In genomic region chr3:59374812-59375211, GRCh38 we compare ENCODE assay signal across 10 cellular contexts.
DNase-seq lines count a peak whose midpoint lies in the region; ATAC-seq lines count a peak whose summit lies in the region.
"Had no signal": no experiment of that assay in that cellular context is flagged by ENCODE, and none has a peak within 500 bp of the region (broad histone marks: within the 10 kb centered on the region; RNA-seq: fewer than 3 reads in every experiment).

No MANE protein-coding gene starts in this region.

- H3K27ac Mint-ChIP-seq in activated naive CD8-positive, alpha-beta T cell treated with anti-CD3 and anti-CD28 coated beads, Interleukin-2, amount 10 ng/mL, durations not matched to agents 7 days and 5 days, result no peak overlapping the region
- H3K27ac Mint-ChIP-seq in activated naive CD8-positive, alpha-beta T cell treated with anti-CD3 and anti-CD28 coated beads for 36 hours, result no peak overlapping the region

- peak; percentile 42 for ATAC-seq in activated naive CD8-positive, alpha-beta T cell treated with anti-CD3 and anti-CD28 coated beads, Interleukin-2, amount 10 ng/mL, durations not matched to agents 7 days and 5 days (ENCODE audit: low read depth)
- peak; percentile 99 for ATAC-seq in HG02870 (IDR thresholded peaks at IDR 0.05; ENCODE audit: unreplicated experiment)
- no peak for ATAC-seq in sciatic nerve
- ATAC-seq: right lobe of liver had no signal

- no peak overlapping the region for H3K4me3 Mint-ChIP-seq in activated naive CD8-positive, alpha-beta T cell treated with anti-CD3 and anti-CD28 coated beads, Interleukin-2, amount 10 ng/mL, durations not matched to agents 7 days and 5 days
- no peak overlapping the region for H3K4me3 Mint-ChIP-seq in activated naive CD8-positive, alpha-beta T cell treated with anti-CD3 and anti-CD28 coated beads for 36 hours

- POLR2A ChIA-PET in activated naive CD8-positive, alpha-beta T cell treated with anti-CD3 and anti-CD28 coated beads, Interleukin-2, amount 10 ng/mL, durations not matched to agents 7 days and 5 days (lab: Charles Lee), result no interaction called here

- intact Hi-C loops in sciatic nerve (cut with DNase I), result no loop called here

- DNase-seq in activated naive CD8-positive, alpha-beta T cell treated with anti-CD3 and anti-CD28 coated beads, Interleukin-2, amount 10 ng/mL, durations not matched to agents 7 days and 5 days, result no peak
- DNase-seq in activated naive CD8-positive, alpha-beta T cell treated with anti-CD3 and anti-CD28 coated beads for 36 hours, result no peak
- DNase-seq in NCI-H69 (lab: John Stamatoyannopoulos, UW) (peak; percentile 14), H4 (ENCODE audit: low spot score) (no peak), dedifferentiated amniotic fluid mesenchymal stem cell (ENCODE audit: extremely low spot score) (no peak), NCI-H2196 (lab: John Stamatoyannopoulos, UW; ENCODE audit: unreplicated experiment) (no peak), sciatic nerve (ENCODE audit: low spot score) (no peak)
- DNase-seq: PC-9, right lobe of liver had no signal

- no peaks in the 10 kb centered on the region for H3K36me3 Mint-ChIP-seq in activated naive CD8-positive, alpha-beta T cell treated with anti-CD3 and anti-CD28 coated beads, Interleukin-2, amount 10 ng/mL, durations not matched to agents 7 days and 5 days
- H3K36me3 Mint-ChIP-seq in activated naive CD8-positive, alpha-beta T cell treated with anti-CD3 and anti-CD28 coated beads for 36 hours, result no peaks in the 10 kb centered on the region

- no peaks in the 10 kb centered on the region for H3K27me3 Mint-ChIP-seq in activated naive CD8-positive, alpha-beta T cell treated with anti-CD3 and anti-CD28 coated beads, Interleukin-2, amount 10 ng/mL, durations not matched to agents 7 days and 5 days
- no peaks in the 10 kb centered on the region for H3K27me3 Mint-ChIP-seq in activated naive CD8-positive, alpha-beta T cell treated with anti-CD3 and anti-CD28 coated beads for 36 hours

- H3K4me1 Mint-ChIP-seq in activated naive CD8-positive, alpha-beta T cell treated with anti-CD3 and anti-CD28 coated beads, Interleukin-2, amount 10 ng/mL, durations not matched to agents 7 days and 5 days, result no peaks in the 10 kb centered on the region
- no peaks in the 10 kb centered on the region for H3K4me1 Mint-ChIP-seq in activated naive CD8-positive, alpha-beta T cell treated with anti-CD3 and anti-CD28 coated beads for 36 hours

- peaks cover 7% of the 10 kb centered on the region for H3K9me3 Mint-ChIP-seq in activated naive CD8-positive, alpha-beta T cell treated with anti-CD3 and anti-CD28 coated beads, Interleukin-2, amount 10 ng/mL, durations not matched to agents 7 days and 5 days
- H3K9me3 Mint-ChIP-seq in activated naive CD8-positive, alpha-beta T cell treated with anti-CD3 and anti-CD28 coated beads for 36 hours, result peaks cover 4% of the 10 kb centered on the region
